ENCODE assay signal across 1 cellular context in genomic region chr3:9786825-9787654, GRCh38.
TF ChIP-seq lines count a peak whose summit lies in the region.

No MANE protein-coding gene starts in this region.

TF ChIP-seq in GM23338, 12 proteins besides CTCF, POLR2A, EP300 and RAD21:
- TF ChIP-seq ZNF114 (CRISPR knock-in tag; IDR thresholded peaks at IDR 0.05) = no peak
TF ChIP-seq in GM23338: peak in this region for 0.
